1 cellular context compared by ENCODE assay signal in genomic region chr14:104985675-104986486, GRCh38.
TF ChIP-seq lines count a peak whose summit lies in the region.

CLBA1 (plus strand) TSS chr14:104985788; CDS start chr14:104986432, 644 bp downstream.

TF ChIP-seq in HEK293, 187 proteins besides CTCF, POLR2A, EP300 and RAD21 (continued from another document):
- no peak for TF ChIP-seq BCL11B (tag by site-specific recombination; IDR thresholded peaks at IDR 0.05; ENCODE audit: low read depth)
- no peak for TF ChIP-seq ZNF521 (tag by site-specific recombination; IDR thresholded peaks at IDR 0.05)
- TF ChIP-seq KLF16 (tag by site-specific recombination; IDR thresholded peaks at IDR 0.05), result no peak
- TF ChIP-seq ZNF37A (tag by site-specific recombination; IDR thresholded peaks at IDR 0.05), result no peak
- no peak for TF ChIP-seq SETDB1 (IDR thresholded peaks at IDR 0.05; ENCODE audit: insufficient read length, low read length)
- TF ChIP-seq ZNF692 (tag by site-specific recombination; IDR thresholded peaks at IDR 0.05), result no peak
- TF ChIP-seq ZNF302 (tag by site-specific recombination; IDR thresholded peaks at IDR 0.05; ENCODE audit: low read depth), result no peak
- TF ChIP-seq ZNF335 (tag by site-specific recombination; conservative IDR thresholded peaks at IDR 0.05), result peak; percentile 89
- 0 out of 2 replicates have a peak, but pooled peaks have one; percentile 37 for TF ChIP-seq ZXDB (tag by site-specific recombination; IDR thresholded peaks at IDR 0.05)
- no peak for TF ChIP-seq ZNF473 (tag by site-specific recombination; IDR thresholded peaks at IDR 0.05)
- no peak for TF ChIP-seq ZBTB21 (tag by site-specific recombination; IDR thresholded peaks at IDR 0.05)
- TF ChIP-seq SCRT1 (tag by site-specific recombination; IDR thresholded peaks at IDR 0.05; ENCODE audit: borderline replicate concordance), result no peak
- no peak for TF ChIP-seq ZSCAN23 (tag by site-specific recombination; IDR thresholded peaks at IDR 0.05)
- TF ChIP-seq ZFP3 (tag by site-specific recombination; IDR thresholded peaks at IDR 0.05; ENCODE audit: low read depth), result no peak
- TF ChIP-seq ZNF639 (tag by site-specific recombination; IDR thresholded peaks at IDR 0.05), result no peak
- no peak for TF ChIP-seq MEIS1 (CRISPR knock-in tag; IDR thresholded peaks at IDR 0.05; ENCODE audit: borderline replicate concordance)
- TF ChIP-seq WT1 (tag by site-specific recombination; IDR thresholded peaks at IDR 0.05), result no peak
- TF ChIP-seq ZBTB20 (tag by site-specific recombination; IDR thresholded peaks at IDR 0.05), result 0 out of 2 replicates have a peak, but pooled peaks have one; percentile 16
